In genomic region chr12:121202407-121203355, GRCh38 we compare ENCODE assay signal across 1 cellular context.
TF ChIP-seq lines count a peak whose summit lies in the region.

No MANE protein-coding gene starts in this region.

TF ChIP-seq in K562, 482 proteins besides CTCF, POLR2A, EP300 and RAD21 (continued from another document and continues in another):
- no peak for TF ChIP-seq E2F5 (CRISPR knock-in tag; IDR thresholded peaks at IDR 0.05)
- TF ChIP-seq, protein P1, sequence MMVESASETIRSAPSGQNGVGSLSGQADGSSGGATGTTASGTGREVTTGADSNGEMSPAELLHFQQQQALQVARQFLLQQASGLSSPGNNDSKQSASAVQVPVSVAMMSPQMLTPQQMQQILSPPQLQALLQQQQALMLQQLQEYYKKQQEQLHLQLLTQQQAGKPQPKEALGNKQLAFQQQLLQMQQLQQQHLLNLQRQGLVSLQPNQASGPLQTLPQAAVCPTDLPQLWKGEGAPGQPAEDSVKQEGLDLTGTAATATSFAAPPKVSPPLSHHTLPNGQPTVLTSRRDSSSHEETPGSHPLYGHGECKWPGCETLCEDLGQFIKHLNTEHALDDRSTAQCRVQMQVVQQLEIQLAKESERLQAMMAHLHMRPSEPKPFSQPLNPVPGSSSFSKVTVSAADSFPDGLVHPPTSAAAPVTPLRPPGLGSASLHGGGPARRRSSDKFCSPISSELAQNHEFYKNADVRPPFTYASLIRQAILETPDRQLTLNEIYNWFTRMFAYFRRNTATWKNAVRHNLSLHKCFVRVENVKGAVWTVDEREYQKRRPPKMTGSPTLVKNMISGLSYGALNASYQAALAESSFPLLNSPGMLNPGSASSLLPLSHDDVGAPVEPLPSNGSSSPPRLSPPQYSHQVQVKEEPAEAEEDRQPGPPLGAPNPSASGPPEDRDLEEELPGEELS (CRISPR knock-in tag; IDR thresholded peaks at IDR 0.05; ENCODE audit: borderline replicate concordance), result no peak
- no peak for TF ChIP-seq RFX5 (IDR thresholded peaks at IDR 0.05; ENCODE audit: low read depth, low read length)
- no peak for TF ChIP-seq ZNF586 (CRISPR knock-in tag; conservative IDR thresholded peaks at IDR 0.05)
- TF ChIP-seq ZNF584 (CRISPR knock-in tag; IDR thresholded peaks at IDR 0.05; ENCODE audit: low read depth), result no peak
- no peak for TF ChIP-seq EWSR1 (IDR thresholded peaks at IDR 0.05; ENCODE audit: borderline replicate concordance, low read depth, partially characterized antibody)
- TF ChIP-seq EZH2 (IDR thresholded peaks at IDR 0.05; ENCODE audit: borderline replicate concordance, low read depth, low read length), result no peak
- no peak for TF ChIP-seq CSDE1 (IDR thresholded peaks at IDR 0.05)
- TF ChIP-seq, protein P2, sequence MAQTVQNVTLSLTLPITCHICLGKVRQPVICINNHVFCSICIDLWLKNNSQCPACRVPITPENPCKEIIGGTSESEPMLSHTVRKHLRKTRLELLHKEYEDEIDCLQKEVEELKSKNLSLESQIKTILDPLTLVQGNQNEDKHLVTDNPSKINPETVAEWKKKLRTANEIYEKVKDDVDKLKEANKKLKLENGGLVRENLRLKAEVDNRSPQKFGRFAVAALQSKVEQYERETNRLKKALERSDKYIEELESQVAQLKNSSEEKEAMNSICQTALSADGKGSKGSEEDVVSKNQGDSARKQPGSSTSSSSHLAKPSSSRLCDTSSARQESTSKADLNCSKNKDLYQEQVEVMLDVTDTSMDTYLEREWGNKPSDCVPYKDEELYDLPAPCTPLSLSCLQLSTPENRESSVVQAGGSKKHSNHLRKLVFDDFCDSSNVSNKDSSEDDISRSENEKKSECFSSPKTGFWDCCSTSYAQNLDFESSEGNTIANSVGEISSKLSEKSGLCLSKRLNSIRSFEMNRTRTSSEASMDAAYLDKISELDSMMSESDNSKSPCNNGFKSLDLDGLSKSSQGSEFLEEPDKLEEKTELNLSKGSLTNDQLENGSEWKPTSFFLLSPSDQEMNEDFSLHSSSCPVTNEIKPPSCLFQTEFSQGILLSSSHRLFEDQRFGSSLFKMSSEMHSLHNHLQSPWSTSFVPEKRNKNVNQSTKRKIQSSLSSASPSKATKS (CRISPR knock-in tag; IDR thresholded peaks at IDR 0.05), result no peak
- TF ChIP-seq ZBTB2 (IDR thresholded peaks at IDR 0.05), result no peak
- TF ChIP-seq JUND (IDR thresholded peaks at IDR 0.05; ENCODE audit: borderline replicate concordance, low read depth, low read length), result peak; percentile 29; the same call in 1 of the 2 replicates
- peak; percentile 18; the same call in 1 of the 3 replicates for TF ChIP-seq JUND (tag; IDR thresholded peaks at IDR 0.05; ENCODE audit: borderline replicate concordance, low read depth, low read length)
- TF ChIP-seq ZNF655 (CRISPR knock-in tag; IDR thresholded peaks at IDR 0.05), result no peak
- TF ChIP-seq PHTF2 (CRISPR knock-in tag; IDR thresholded peaks at IDR 0.05), result no peak
- TF ChIP-seq, protein P3, sequence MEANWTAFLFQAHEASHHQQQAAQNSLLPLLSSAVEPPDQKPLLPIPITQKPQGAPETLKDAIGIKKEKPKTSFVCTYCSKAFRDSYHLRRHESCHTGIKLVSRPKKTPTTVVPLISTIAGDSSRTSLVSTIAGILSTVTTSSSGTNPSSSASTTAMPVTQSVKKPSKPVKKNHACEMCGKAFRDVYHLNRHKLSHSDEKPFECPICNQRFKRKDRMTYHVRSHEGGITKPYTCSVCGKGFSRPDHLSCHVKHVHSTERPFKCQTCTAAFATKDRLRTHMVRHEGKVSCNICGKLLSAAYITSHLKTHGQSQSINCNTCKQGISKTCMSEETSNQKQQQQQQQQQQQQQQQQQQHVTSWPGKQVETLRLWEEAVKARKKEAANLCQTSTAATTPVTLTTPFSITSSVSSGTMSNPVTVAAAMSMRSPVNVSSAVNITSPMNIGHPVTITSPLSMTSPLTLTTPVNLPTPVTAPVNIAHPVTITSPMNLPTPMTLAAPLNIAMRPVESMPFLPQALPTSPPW (CRISPR knock-in tag; IDR thresholded peaks at IDR 0.05), result 0 out of 2 replicates have a peak, but pooled peaks have one; percentile 10
- TF ChIP-seq, protein P4, sequence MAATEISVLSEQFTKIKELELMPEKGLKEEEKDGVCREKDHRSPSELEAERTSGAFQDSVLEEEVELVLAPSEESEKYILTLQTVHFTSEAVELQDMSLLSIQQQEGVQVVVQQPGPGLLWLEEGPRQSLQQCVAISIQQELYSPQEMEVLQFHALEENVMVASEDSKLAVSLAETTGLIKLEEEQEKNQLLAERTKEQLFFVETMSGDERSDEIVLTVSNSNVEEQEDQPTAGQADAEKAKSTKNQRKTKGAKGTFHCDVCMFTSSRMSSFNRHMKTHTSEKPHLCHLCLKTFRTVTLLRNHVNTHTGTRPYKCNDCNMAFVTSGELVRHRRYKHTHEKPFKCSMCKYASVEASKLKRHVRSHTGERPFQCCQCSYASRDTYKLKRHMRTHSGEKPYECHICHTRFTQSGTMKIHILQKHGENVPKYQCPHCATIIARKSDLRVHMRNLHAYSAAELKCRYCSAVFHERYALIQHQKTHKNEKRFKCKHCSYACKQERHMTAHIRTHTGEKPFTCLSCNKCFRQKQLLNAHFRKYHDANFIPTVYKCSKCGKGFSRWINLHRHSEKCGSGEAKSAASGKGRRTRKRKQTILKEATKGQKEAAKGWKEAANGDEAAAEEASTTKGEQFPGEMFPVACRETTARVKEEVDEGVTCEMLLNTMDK (IDR thresholded peaks at IDR 0.05; ENCODE audit: borderline replicate concordance, insufficient read depth, low read depth, low read length, poor library complexity, severe bottlenecking), result no peak
- no peak for TF ChIP-seq THAP7 (CRISPR knock-in tag; IDR thresholded peaks at IDR 0.05)
- no peak for TF ChIP-seq ZFP1 (CRISPR knock-in tag; IDR thresholded peaks at IDR 0.05)
- no peak for TF ChIP-seq MAFF (IDR thresholded peaks at IDR 0.05; ENCODE audit: low read length)
- TF ChIP-seq NELFE (IDR thresholded peaks at IDR 0.05; ENCODE audit: insufficient read depth, insufficient read length), result no peak
- TF ChIP-seq, protein P5, sequence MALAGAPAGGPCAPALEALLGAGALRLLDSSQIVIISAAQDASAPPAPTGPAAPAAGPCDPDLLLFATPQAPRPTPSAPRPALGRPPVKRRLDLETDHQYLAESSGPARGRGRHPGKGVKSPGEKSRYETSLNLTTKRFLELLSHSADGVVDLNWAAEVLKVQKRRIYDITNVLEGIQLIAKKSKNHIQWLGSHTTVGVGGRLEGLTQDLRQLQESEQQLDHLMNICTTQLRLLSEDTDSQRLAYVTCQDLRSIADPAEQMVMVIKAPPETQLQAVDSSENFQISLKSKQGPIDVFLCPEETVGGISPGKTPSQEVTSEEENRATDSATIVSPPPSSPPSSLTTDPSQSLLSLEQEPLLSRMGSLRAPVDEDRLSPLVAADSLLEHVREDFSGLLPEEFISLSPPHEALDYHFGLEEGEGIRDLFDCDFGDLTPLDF (CRISPR knock-in tag; IDR thresholded peaks at IDR 0.05), result no peak
- TF ChIP-seq MCM3 (IDR thresholded peaks at IDR 0.05), result no peak
- TF ChIP-seq GABPB1 (CRISPR knock-in tag; IDR thresholded peaks at IDR 0.05), result 0 out of 2 replicates have a peak, but pooled peaks have one; percentile 7
- no peak for TF ChIP-seq MIER1 (IDR thresholded peaks at IDR 0.05; ENCODE audit: low read depth)
- peak; percentile 31 to 59; a peak in 2 of 4 replicates for TF ChIP-seq ZNF318 (IDR thresholded peaks at IDR 0.05; ENCODE audit: borderline replicate concordance in 1 of 2, low read depth in 1 of 2)
- TF ChIP-seq MBD2 (IDR thresholded peaks at IDR 0.05; ENCODE audit: borderline replicate concordance, low read depth), result no peak
- no peak for TF ChIP-seq ZNF79 (CRISPR knock-in tag; IDR thresholded peaks at IDR 0.05; ENCODE audit: low read depth)
- no peak for TF ChIP-seq ZNF444 (CRISPR knock-in tag; IDR thresholded peaks at IDR 0.05)
- no peak for TF ChIP-seq TSC22D4 (tag; IDR thresholded peaks at IDR 0.05)
- TF ChIP-seq EHMT2 (IDR thresholded peaks at IDR 0.05), result no peak
- TF ChIP-seq FOS (IDR thresholded peaks at IDR 0.05; ENCODE audit: extremely low read depth, insufficient read length), result no peak
- TF ChIP-seq THRAP3 (IDR thresholded peaks at IDR 0.05; ENCODE audit: borderline replicate concordance), result no peak
